21 cellular contexts compared by ENCODE assay signal in genomic region chr20:39778847-39779641, GRCh38.
A peak's percentile ranks its signal among the peaks of the same experiment; 100 is the strongest.
DNase-seq lines count a peak whose midpoint lies in the region; ATAC-seq and TF ChIP-seq lines count a peak whose summit lies in the region.
"Had no signal": no experiment of that assay in that cellular context is flagged by ENCODE, and none has a peak within 500 bp of the region (broad histone marks: within the 10 kb centered on the region; RNA-seq: fewer than 3 reads in every experiment).

No MANE protein-coding gene starts in this region.

- no peak for TF ChIP-seq POLR2A in adrenal gland (IDR thresholded peaks at IDR 0.05)

- intact Hi-C loops in adrenal gland (cut with DNase I), result no loop called here
- intact Hi-C loops in heart right ventricle (cut with DNase I), result no loop called here

- WGBS in adrenal gland, 4 donors, result 49 to 55% (median 50%) methylated on average over 5 of the region's 5 CpGs
- 59 to 64% methylated on average over 5 of the region's 5 CpGs for WGBS in heart right ventricle, 2 donors

- peaks cover 7 to 18% of the 10 kb centered on the region in 2 donors for H3K4me1 ChIP-seq in adrenal gland (replicated peaks in 1 of 2)
- no peaks in the 10 kb centered on the region for H3K4me1 ChIP-seq in BE2C
- H3K4me1 ChIP-seq in heart right ventricle, result peaks cover 0 to 15% (median 0%) of the 10 kb centered on the region in 9 donors

- H3K27ac ChIP-seq in adrenal gland (no peak overlapping the region), heart right ventricle (no peak overlapping the region)
- H3K27ac ChIP-seq: breast epithelium, right lobe of liver had no signal

- H3K27me3 ChIP-seq in adrenal gland (no peaks in the 10 kb centered on the region), BE2C (no peaks in the 10 kb centered on the region), heart right ventricle (no peaks in the 10 kb centered on the region)
- H3K27me3 ChIP-seq: breast epithelium, right lobe of liver had no signal

- H3K36me3 ChIP-seq in adrenal gland (replicated peaks in 1 of 2) (no peaks in the 10 kb centered on the region), BE2C (no peaks in the 10 kb centered on the region), heart right ventricle (no peaks in the 10 kb centered on the region)
- H3K36me3 ChIP-seq: breast epithelium, right lobe of liver had no signal

- TF ChIP-seq CTCF in adrenal gland (IDR thresholded peaks at IDR 0.05) (peak in 1 of 6 experiments; percentile 14), BE2C (IDR thresholded peaks at IDR 0.05; ENCODE audit: low read depth, low read length) (no peak), heart right ventricle (IDR thresholded peaks at IDR 0.05) (no peak)

- H3K9me3 ChIP-seq in adrenal gland (replicated peaks in 1 of 3), result no peaks in the 10 kb centered on the region
- H3K9me3 ChIP-seq in BE2C, result no peaks in the 10 kb centered on the region
- peaks cover 0 to 22% (median 4%) of the 10 kb centered on the region in 11 donors for H3K9me3 ChIP-seq in heart right ventricle
- H3K9me3 ChIP-seq: breast epithelium, right lobe of liver had no signal

- H3K4me3 ChIP-seq in adrenal gland (no peak overlapping the region), BE2C (ENCODE audit: low read depth, low read length) (no peak overlapping the region), heart right ventricle (no peak overlapping the region)
- H3K4me3 ChIP-seq: breast epithelium, right lobe of liver had no signal

- DNase-seq in adrenal gland, result peak; percentile 23 to 61 (median 31)
- DNase-seq in globus pallidus (ENCODE audit: low spot score), result peak; percentile 20
- DNase-seq in BE2C, result no peak
- DNase-seq in heart right ventricle, result no peak
- DNase-seq: activated CD4-positive, CD25-positive, alpha-beta regulatory T cell treated with anti-CD3 and anti-CD28 coated beads, Interleukin-2, amount 50 U/mL, for 72 hours; activated naive CD4-positive, alpha-beta T cell; CD8-positive, alpha-beta memory T cell; effector CD4-positive, alpha-beta T cell; EL; KG1; NCI-H1105 treated with DMSO at 0.1 percent for 48 hours; right lobe of liver; SHP77 treated with DMSO at 0.1 percent for 48 hours; stimulated activated CD4-positive, alpha-beta T cell treated with anti-CD3 and anti-CD28 coated beads, Interleukin-4, amount 100 ng/mL, for 1 hour; stimulated activated CD8-positive, alpha-beta memory T cell treated with anti-CD3 and anti-CD28 coated beads, Interleukin-4, amount 100 ng/mL, for 48 hours; T-helper 2 cell had no signal

- ATAC-seq in GM19395 (IDR thresholded peaks at IDR 0.05; ENCODE audit: unreplicated experiment), result peak; percentile 20
- ATAC-seq in HG02885 (IDR thresholded peaks at IDR 0.05; ENCODE audit: poor library complexity, unreplicated experiment), result no peak
- ATAC-seq in HG03095 (IDR thresholded peaks at IDR 0.05; ENCODE audit: unreplicated experiment), result no peak
- ATAC-seq in heart right ventricle, result no peak
- ATAC-seq: natural killer cell treated with Interleukin-12 subunit alpha and Interleukin-12 subunit beta and Interleukin-15 and Interleukin-18, amount 100 ng/mL, for 72 hours; right lobe of liver had no signal

Comparison
In these comparisons a context has a peak if more than half of its experiments do, and no peak if none do; other contexts are left out.
1. DNase-seq: peak in adrenal gland (7 of 7) and globus pallidus (single experiment); none in BE2C (single experiment) and heart right ventricle (0 of 2).